Comparison of ENCODE assay signal across 10 cellular contexts in genomic region chr1:43271186-43272118, GRCh38. TPM values are rescaled to one million over a fixed set of nuclear protein-coding genes. Genes with fewer than 3 reads are reported as not detected.
DNase-seq lines count a peak whose midpoint lies in the region; ATAC-seq and TF ChIP-seq lines count a peak whose summit lies in the region.
"Had no signal": no experiment of that assay in that cellular context is flagged by ENCODE, and none has a peak within 500 bp of the region (broad histone marks: within the 10 kb centered on the region; RNA-seq: fewer than 3 reads in every experiment).

No MANE protein-coding gene starts in this region.

- no peak overlapping the region for H2AFZ ChIP-seq in smooth muscle cell (ENCODE audit: low read depth)

- 66% methylated on average over 12 of the region's 12 CpGs for WGBS in smooth muscle cell (ENCODE audit: low lambda C conversion rate)

- POLR2A ChIA-PET in HEK293 (lab: Yijun Ruan, JAX): no interaction called here
- POLR2A ChIA-PET in activated naive CD8-positive, alpha-beta T cell treated with anti-CD3 and anti-CD28 coated beads, Interleukin-2, amount 10 ng/mL, durations not matched to agents 7 days and 5 days (lab: Charles Lee): interaction anchor here (0.9 kb wide), 1 partner anchor 87 kb away, joined by 3 read pairs; the partner anchor contains the start of gene CDC20

- H3K36me3 Mint-ChIP-seq in activated naive CD8-positive, alpha-beta T cell treated with anti-CD3 and anti-CD28 coated beads, Interleukin-2, amount 10 ng/mL, durations not matched to agents 7 days and 5 days: peaks cover 7% of the 10 kb centered on the region
- peaks cover 0 to 4% (median 0%) of the 10 kb centered on the region in 3 donors for H3K36me3 Mint-ChIP-seq in immature natural killer cell

- DNase-seq in activated naive CD8-positive, alpha-beta T cell treated with anti-CD3 and anti-CD28 coated beads, Interleukin-2, amount 10 ng/mL, durations not matched to agents 7 days and 5 days: no peak
- DNase-seq in immature natural killer cell (no peak), smooth muscle cell (lab: John Stamatoyannopoulos, UW; ENCODE audit: unreplicated experiment) (no peak), SIG-M5 (lab: John Stamatoyannopoulos, UW) (no peak), GM10266 (ENCODE audit: extremely low spot score) (no peak), SW480 (ENCODE audit: low spot score) (no peak), GDM1 (lab: John Stamatoyannopoulos, UW) (no peak)
- DNase-seq: brain microvascular endothelial cell had no signal

- peak overlapping the region; percentile 35 for H3K4me3 Mint-ChIP-seq in activated naive CD8-positive, alpha-beta T cell treated with anti-CD3 and anti-CD28 coated beads, Interleukin-2, amount 10 ng/mL, durations not matched to agents 7 days and 5 days
- peak overlapping the region; percentile 70 to 84 (median 72) for H3K4me3 Mint-ChIP-seq in immature natural killer cell

- H3K36me3 ChIP-seq in HEK293 (ENCODE audit: control insufficient read depth in 2 of 2, insufficient read depth in 1 of 2, low read length in 2 of 2) (no peaks in the 10 kb centered on the region), smooth muscle cell (ENCODE audit: low read depth) (no peaks in the 10 kb centered on the region)
- H3K36me3 ChIP-seq: brain microvascular endothelial cell had no signal

- H3K4me2 ChIP-seq in smooth muscle cell: peak overlapping the region; percentile 81

- H3K9me3 ChIP-seq in HEK293 (ENCODE audit: control insufficient read depth, insufficient read depth, low read depth, low read length) (no peaks in the 10 kb centered on the region), smooth muscle cell (replicated peaks; ENCODE audit: low read depth) (no peaks in the 10 kb centered on the region)

- peaks cover 7% of the 10 kb centered on the region for H3K9me3 Mint-ChIP-seq in activated naive CD8-positive, alpha-beta T cell treated with anti-CD3 and anti-CD28 coated beads, Interleukin-2, amount 10 ng/mL, durations not matched to agents 7 days and 5 days
- no peaks in the 10 kb centered on the region for H3K9me3 Mint-ChIP-seq in immature natural killer cell

- H3K27ac ChIP-seq in HEK293 (ENCODE audit: extremely low read depth, low read depth, low read length) (no peak overlapping the region), smooth muscle cell (ENCODE audit: low read depth) (no peak overlapping the region)
- H3K27ac ChIP-seq: brain microvascular endothelial cell, HL-60 had no signal

- no peaks in the 10 kb centered on the region for H3F3A ChIP-seq in smooth muscle cell (ENCODE audit: low read depth)

- no peak for ATAC-seq in activated naive CD8-positive, alpha-beta T cell treated with anti-CD3 and anti-CD28 coated beads, Interleukin-2, amount 10 ng/mL, durations not matched to agents 7 days and 5 days (ENCODE audit: low read depth)

- H3K9ac ChIP-seq in smooth muscle cell (ENCODE audit: low read depth): no peak overlapping the region

- CTCF ChIA-PET in HEK293 (lab: Yijun Ruan, JAX): interaction anchor here (0.5 to 1.0 kb wide), 2 partner anchors 145 to 300 kb away, joined by 3 to 8 read pairs; no protein-coding TSS in a partner anchor

- H3K4me3 ChIP-seq in HEK293 (ENCODE audit: low read depth, low read length): no peak overlapping the region
- H3K4me3 ChIP-seq in smooth muscle cell: peak overlapping the region; percentile 34

- H3K27me3 Mint-ChIP-seq in activated naive CD8-positive, alpha-beta T cell treated with anti-CD3 and anti-CD28 coated beads, Interleukin-2, amount 10 ng/mL, durations not matched to agents 7 days and 5 days: peaks cover 14% of the 10 kb centered on the region
- peaks cover 4 to 6% (median 4%) of the 10 kb centered on the region in 3 donors for H3K27me3 Mint-ChIP-seq in immature natural killer cell (ENCODE audit: low read depth in 3 of 3)

- H3K4me1 ChIP-seq in HEK293 (ENCODE audit: control insufficient read depth, insufficient read depth, low read length): no peaks in the 10 kb centered on the region
- peaks cover 8% of the 10 kb centered on the region for H3K4me1 ChIP-seq in smooth muscle cell (ENCODE audit: low read depth)

- peaks cover 23% of the 10 kb centered on the region for H3K4me1 Mint-ChIP-seq in activated naive CD8-positive, alpha-beta T cell treated with anti-CD3 and anti-CD28 coated beads, Interleukin-2, amount 10 ng/mL, durations not matched to agents 7 days and 5 days
- peaks cover 30 to 31% of the 10 kb centered on the region in 2 donors for H3K4me1 Mint-ChIP-seq in immature natural killer cell

- H3K27me3 ChIP-seq in smooth muscle cell (ENCODE audit: low read depth): no peaks in the 10 kb centered on the region
- H3K27me3 ChIP-seq: brain microvascular endothelial cell had no signal

- TF ChIP-seq CTCF in HEK293 (tag by site-specific recombination; IDR thresholded peaks at IDR 0.05): no peak
- TF ChIP-seq CTCF in smooth muscle cell (IDR thresholded peaks at IDR 0.05; ENCODE audit: borderline replicate concordance, insufficient read depth, poor library complexity, severe bottlenecking): no peak
- TF ChIP-seq CTCF in GM10266 (IDR thresholded peaks at IDR 0.05; ENCODE audit: control insufficient read depth, insufficient read depth, low read depth, missing control alignments): no peak

- H3K79me2 ChIP-seq in smooth muscle cell (ENCODE audit: low read depth): no peaks in the 10 kb centered on the region

- H4K20me1 ChIP-seq in smooth muscle cell (ENCODE audit: low read depth): no peaks in the 10 kb centered on the region

- H3K27ac Mint-ChIP-seq in activated naive CD8-positive, alpha-beta T cell treated with anti-CD3 and anti-CD28 coated beads, Interleukin-2, amount 10 ng/mL, durations not matched to agents 7 days and 5 days: no peak overlapping the region
- peak overlapping the region in 2 of 6 donors; percentile 35 to 63 for H3K27ac Mint-ChIP-seq in immature natural killer cell

TF ChIP-seq in HEK293, 187 proteins besides CTCF, POLR2A, EP300 and RAD21 (continues in another document):
- no peak for TF ChIP-seq ZNF394 (tag by site-specific recombination; IDR thresholded peaks at IDR 0.05; ENCODE audit: borderline replicate concordance)
- peak; percentile 80; the same call in 1 of the 2 replicates for TF ChIP-seq SCRT1 (tag by site-specific recombination; IDR thresholded peaks at IDR 0.05; ENCODE audit: borderline replicate concordance)
- no peak for TF ChIP-seq BCL6B (tag by site-specific recombination; IDR thresholded peaks at IDR 0.05)
- no peak for TF ChIP-seq KLF7 (tag by site-specific recombination; IDR thresholded peaks at IDR 0.05; ENCODE audit: borderline replicate concordance)
- TF ChIP-seq ZNF621 (tag by site-specific recombination; IDR thresholded peaks at IDR 0.05): no peak
- TF ChIP-seq ZBTB6 (tag by site-specific recombination; IDR thresholded peaks at IDR 0.05): no peak
- TF ChIP-seq SCRT2 (tag by site-specific recombination; IDR thresholded peaks at IDR 0.05): peak; percentile 92

RNA-seq across cellular contexts. Expression of gene TMEM125, which starts 1.7 kb away (rescaled TPM):
- not detected for total RNA-seq in activated naive CD8-positive, alpha-beta T cell treated with anti-CD3 and anti-CD28 coated beads, Interleukin-2, amount 10 ng/mL, durations not matched to agents 7 days and 5 days
- polyA plus RNA-seq in immature natural killer cell: 1 to 10 TPM in 1 of 3 donors, under 1 TPM in 1, not detected in 1; 0.53 to 3.7 TPM
- total RNA-seq in smooth muscle cell: 2.8 and 4.2 TPM in 2 replicates
- 1.4 and 3.3 TPM in 2 replicates for polyA plus RNA-seq in smooth muscle cell

RNA-seq across cellular contexts. Expression of gene C1orf210, which starts 13.9 kb away (rescaled TPM):
- total RNA-seq in activated naive CD8-positive, alpha-beta T cell treated with anti-CD3 and anti-CD28 coated beads, Interleukin-2, amount 10 ng/mL, durations not matched to agents 7 days and 5 days: not detected
- polyA plus RNA-seq in immature natural killer cell: not detected
- total RNA-seq in smooth muscle cell: 0.81 and 1.2 TPM in 2 replicates
- 0.72 and 4.1 TPM in 2 replicates for polyA plus RNA-seq in smooth muscle cell

RNA-seq across cellular contexts. Expression of gene TIE1, which starts 29.3 kb away (rescaled TPM):
- total RNA-seq in activated naive CD8-positive, alpha-beta T cell treated with anti-CD3 and anti-CD28 coated beads, Interleukin-2, amount 10 ng/mL, durations not matched to agents 7 days and 5 days: under 1 TPM; 0.23 to 0.75 TPM
- polyA plus RNA-seq in immature natural killer cell: 1 to 10 TPM; 8.8 to 9.2 (median 8.8) TPM
- 0.18 and 1.1 TPM in 2 replicates for total RNA-seq in smooth muscle cell
- 0.73 and 0.91 TPM in 2 replicates for polyA plus RNA-seq in smooth muscle cell
